In the genomic region with DNA sequence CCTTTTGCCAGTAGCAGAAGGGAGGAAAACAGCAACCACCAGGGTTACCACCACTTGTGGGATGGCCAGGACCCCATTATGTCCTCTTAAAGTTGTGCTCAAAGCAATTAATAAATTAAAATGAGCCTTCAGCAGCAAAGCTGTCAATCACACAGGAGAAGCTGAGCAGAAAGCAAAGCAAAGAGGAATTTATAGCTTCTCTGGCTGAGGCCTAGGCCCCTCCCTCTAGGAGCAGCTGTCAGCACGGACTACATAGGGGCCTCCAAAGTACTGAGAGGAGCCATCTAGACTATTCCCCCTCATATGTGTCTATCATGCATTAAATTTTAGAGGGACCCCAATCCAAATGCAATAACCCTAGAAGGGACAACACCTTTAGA, we compare ENCODE assay signal across 1 cellular context.
TF ChIP-seq lines count a peak whose summit lies in the region.

No MANE protein-coding gene starts in this region.

TF ChIP-seq in A549, 52 proteins besides CTCF, POLR2A, EP300 and RAD21 (continued from another document):
- TF ChIP-seq, protein P1, sequence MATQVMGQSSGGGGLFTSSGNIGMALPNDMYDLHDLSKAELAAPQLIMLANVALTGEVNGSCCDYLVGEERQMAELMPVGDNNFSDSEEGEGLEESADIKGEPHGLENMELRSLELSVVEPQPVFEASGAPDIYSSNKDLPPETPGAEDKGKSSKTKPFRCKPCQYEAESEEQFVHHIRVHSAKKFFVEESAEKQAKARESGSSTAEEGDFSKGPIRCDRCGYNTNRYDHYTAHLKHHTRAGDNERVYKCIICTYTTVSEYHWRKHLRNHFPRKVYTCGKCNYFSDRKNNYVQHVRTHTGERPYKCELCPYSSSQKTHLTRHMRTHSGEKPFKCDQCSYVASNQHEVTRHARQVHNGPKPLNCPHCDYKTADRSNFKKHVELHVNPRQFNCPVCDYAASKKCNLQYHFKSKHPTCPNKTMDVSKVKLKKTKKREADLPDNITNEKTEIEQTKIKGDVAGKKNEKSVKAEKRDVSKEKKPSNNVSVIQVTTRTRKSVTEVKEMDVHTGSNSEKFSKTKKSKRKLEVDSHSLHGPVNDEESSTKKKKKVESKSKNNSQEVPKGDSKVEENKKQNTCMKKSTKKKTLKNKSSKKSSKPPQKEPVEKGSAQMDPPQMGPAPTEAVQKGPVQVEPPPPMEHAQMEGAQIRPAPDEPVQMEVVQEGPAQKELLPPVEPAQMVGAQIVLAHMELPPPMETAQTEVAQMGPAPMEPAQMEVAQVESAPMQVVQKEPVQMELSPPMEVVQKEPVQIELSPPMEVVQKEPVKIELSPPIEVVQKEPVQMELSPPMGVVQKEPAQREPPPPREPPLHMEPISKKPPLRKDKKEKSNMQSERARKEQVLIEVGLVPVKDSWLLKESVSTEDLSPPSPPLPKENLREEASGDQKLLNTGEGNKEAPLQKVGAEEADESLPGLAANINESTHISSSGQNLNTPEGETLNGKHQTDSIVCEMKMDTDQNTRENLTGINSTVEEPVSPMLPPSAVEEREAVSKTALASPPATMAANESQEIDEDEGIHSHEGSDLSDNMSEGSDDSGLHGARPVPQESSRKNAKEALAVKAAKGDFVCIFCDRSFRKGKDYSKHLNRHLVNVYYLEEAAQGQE (IDR thresholded peaks at IDR 0.05) = no peak
- TF ChIP-seq, protein P2, sequence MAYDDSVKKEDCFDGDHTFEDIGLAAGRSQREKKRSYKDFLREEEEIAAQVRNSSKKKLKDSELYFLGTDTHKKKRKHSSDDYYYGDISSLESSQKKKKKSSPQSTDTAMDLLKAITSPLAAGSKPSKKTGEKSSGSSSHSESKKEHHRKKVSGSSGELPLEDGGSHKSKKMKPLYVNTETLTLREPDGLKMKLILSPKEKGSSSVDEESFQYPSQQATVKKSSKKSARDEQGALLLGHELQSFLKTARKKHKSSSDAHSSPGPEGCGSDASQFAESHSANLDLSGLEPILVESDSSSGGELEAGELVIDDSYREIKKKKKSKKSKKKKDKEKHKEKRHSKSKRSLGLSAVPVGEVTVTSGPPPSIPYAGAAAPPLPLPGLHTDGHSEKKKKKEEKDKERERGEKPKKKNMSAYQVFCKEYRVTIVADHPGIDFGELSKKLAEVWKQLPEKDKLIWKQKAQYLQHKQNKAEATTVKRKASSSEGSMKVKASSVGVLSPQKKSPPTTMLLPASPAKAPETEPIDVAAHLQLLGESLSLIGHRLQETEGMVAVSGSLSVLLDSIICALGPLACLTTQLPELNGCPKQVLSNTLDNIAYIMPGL (CRISPR knock-in tag; IDR thresholded peaks at IDR 0.05; ENCODE audit: borderline replicate concordance) = no peak
- TF ChIP-seq, protein P3, sequence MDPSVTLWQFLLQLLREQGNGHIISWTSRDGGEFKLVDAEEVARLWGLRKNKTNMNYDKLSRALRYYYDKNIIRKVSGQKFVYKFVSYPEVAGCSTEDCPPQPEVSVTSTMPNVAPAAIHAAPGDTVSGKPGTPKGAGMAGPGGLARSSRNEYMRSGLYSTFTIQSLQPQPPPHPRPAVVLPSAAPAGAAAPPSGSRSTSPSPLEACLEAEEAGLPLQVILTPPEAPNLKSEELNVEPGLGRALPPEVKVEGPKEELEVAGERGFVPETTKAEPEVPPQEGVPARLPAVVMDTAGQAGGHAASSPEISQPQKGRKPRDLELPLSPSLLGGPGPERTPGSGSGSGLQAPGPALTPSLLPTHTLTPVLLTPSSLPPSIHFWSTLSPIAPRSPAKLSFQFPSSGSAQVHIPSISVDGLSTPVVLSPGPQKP (IDR thresholded peaks at IDR 0.05; ENCODE audit: low read depth, low read length) = no peak
- TF ChIP-seq ESRRA (IDR thresholded peaks at IDR 0.05; ENCODE audit: borderline replicate concordance, low read length) = no peak
- no peak for TF ChIP-seq ZSCAN20 (CRISPR knock-in tag; IDR thresholded peaks at IDR 0.05)
- TF ChIP-seq RNF2 (IDR thresholded peaks at IDR 0.05; ENCODE audit: borderline replicate concordance, low read depth) = no peak
- no peak for TF ChIP-seq RARB (CRISPR knock-in tag; IDR thresholded peaks at IDR 0.05)
- TF ChIP-seq, protein P4, sequence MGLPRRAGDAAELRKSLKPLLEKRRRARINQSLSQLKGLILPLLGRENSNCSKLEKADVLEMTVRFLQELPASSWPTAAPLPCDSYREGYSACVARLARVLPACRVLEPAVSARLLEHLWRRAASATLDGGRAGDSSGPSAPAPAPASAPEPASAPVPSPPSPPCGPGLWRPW (IDR thresholded peaks at IDR 0.05) = no peak
- TF ChIP-seq CHD4 (IDR thresholded peaks at IDR 0.05; ENCODE audit: borderline replicate concordance) = no peak
- TF ChIP-seq, protein P5, sequence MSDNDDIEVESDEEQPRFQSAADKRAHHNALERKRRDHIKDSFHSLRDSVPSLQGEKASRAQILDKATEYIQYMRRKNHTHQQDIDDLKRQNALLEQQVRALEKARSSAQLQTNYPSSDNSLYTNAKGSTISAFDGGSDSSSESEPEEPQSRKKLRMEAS (IDR thresholded peaks at IDR 0.05) = no peak
